8 cellular contexts compared by ENCODE assay signal in the genomic region with DNA sequence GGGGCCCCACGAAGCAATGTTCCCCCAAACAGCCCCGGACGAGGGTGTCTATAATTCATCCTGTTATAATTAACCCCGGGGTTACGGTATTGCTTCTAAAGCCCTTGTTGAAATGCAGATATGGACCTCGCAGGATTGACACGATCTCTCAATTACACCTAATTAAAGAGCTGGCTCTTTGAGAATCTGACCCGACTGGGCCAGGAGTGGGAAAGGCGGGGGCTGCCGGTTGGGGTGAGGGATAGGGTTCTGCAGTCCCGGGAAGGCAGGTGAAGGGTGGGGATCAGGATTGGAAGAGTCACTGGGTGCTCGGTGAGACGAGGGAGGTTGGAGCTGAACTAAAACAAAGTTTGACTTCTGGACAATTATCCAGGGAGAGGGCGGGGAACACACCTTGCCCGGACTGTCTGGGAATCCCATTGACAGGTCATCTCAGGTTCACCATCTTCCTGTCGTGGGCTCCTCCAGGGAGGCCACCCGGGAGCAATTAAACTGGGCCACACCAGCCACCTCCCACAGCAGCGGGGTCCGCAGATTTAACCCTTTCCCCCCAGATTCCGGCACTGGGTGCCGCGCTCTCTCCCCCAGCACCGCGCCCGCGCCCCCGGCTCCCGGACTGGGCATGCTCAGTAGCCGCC. TPM values are rescaled to one million over a fixed set of nuclear protein-coding genes. Genes with fewer than 3 reads are reported as not detected.
A peak's percentile ranks its signal among the peaks of the same experiment; 100 is the strongest.
DNase-seq lines count a peak whose midpoint lies in the region; ATAC-seq, FAIRE-seq and TF ChIP-seq lines count a peak whose summit lies in the region.

No MANE protein-coding gene starts in this region.

- FAIRE-seq in A549 (lab: Jason Lieb, UNC), result no peak

- H3K9me3 Mint-ChIP-seq in activated T-cell treated with anti-CD3 and anti-CD28 coated beads, Interleukin-2, amount 50 U/mL, for 4 hours, result no peaks in the 10 kb centered on the region
- H3K9me3 Mint-ChIP-seq in stimulated activated memory B cell treated with anti-CD40 and anti-IgM and Interleukin-4, amounts not matched to agents 10 μg/mL and 1 μg/mL and 100 μg/mL, for 72 hours, result no peaks in the 10 kb centered on the region

- no peak for TF ChIP-seq EP300 in A549 (IDR thresholded peaks at IDR 0.05)

- peak overlapping the region in 1 of 2 experiments; percentile 77; a peak in 2 of 6 replicates for H3K27ac ChIP-seq in A549
- H3K27ac ChIP-seq in right cardiac atrium (ENCODE audit: low read length), result no peak overlapping the region

- CTCF ChIA-PET in A549 (lab: Yijun Ruan, JAX), result interaction anchor here (0.8 to 1.8 kb wide), 5 partner anchors 11 to 99 kb away, joined by 3 to 6 read pairs (median 3); no protein-coding TSS in a partner anchor

- H3K4me3 Mint-ChIP-seq in activated T-cell treated with anti-CD3 and anti-CD28 coated beads, Interleukin-2, amount 50 U/mL, for 4 hours, result peak overlapping the region; percentile 78
- peak overlapping the region; percentile 85 for H3K4me3 Mint-ChIP-seq in stimulated activated memory B cell treated with anti-CD40 and anti-IgM and Interleukin-4, amounts not matched to agents 10 μg/mL and 1 μg/mL and 100 μg/mL, for 72 hours

- ATAC-seq in A549 (peak; percentile 55 to 60), GM21723 (IDR thresholded peaks at IDR 0.05; ENCODE audit: unreplicated experiment) (peak; percentile 24), right cardiac atrium (peak in 1 of 2 donors; percentile 8)
- ATAC-seq in activated T-cell treated with anti-CD3 and anti-CD28 coated beads, Interleukin-2, amount 50 U/mL, for 4 hours, result no peak
- ATAC-seq in stimulated activated memory B cell treated with anti-CD40 and anti-IgM and Interleukin-4, amounts not matched to agents 10 μg/mL and 1 μg/mL and 100 μg/mL, for 72 hours, result peak; percentile 50

- no peak overlapping the region for H3K27ac Mint-ChIP-seq in stimulated activated memory B cell treated with anti-CD40 and anti-IgM and Interleukin-4, amounts not matched to agents 10 μg/mL and 1 μg/mL and 100 μg/mL, for 72 hours

- no peak for TF ChIP-seq POLR2A in A549 (IDR thresholded peaks at IDR 0.05; ENCODE audit: low read length)

- peaks cover 82% of the 10 kb centered on the region for H3K27me3 Mint-ChIP-seq in activated T-cell treated with anti-CD3 and anti-CD28 coated beads, Interleukin-2, amount 50 U/mL, for 4 hours (ENCODE audit: low read depth)
- peaks cover 81% of the 10 kb centered on the region for H3K27me3 Mint-ChIP-seq in stimulated activated memory B cell treated with anti-CD40 and anti-IgM and Interleukin-4, amounts not matched to agents 10 μg/mL and 1 μg/mL and 100 μg/mL, for 72 hours

- H3K4me1 ChIP-seq in A549 (peaks cover 9% of the 10 kb centered on the region; the same call in 1 of the 3 replicates), right cardiac atrium (ENCODE audit: control insufficient read depth, insufficient read depth, low read length) (no peaks in the 10 kb centered on the region)

- H3K9me3 ChIP-seq in A549, result no peaks in the 10 kb centered on the region
- H3K9me3 ChIP-seq in right cardiac atrium (ENCODE audit: control insufficient read depth, low read length), result no peaks in the 10 kb centered on the region

- peaks cover 30% of the 10 kb centered on the region for H3K4me1 Mint-ChIP-seq in activated T-cell treated with anti-CD3 and anti-CD28 coated beads, Interleukin-2, amount 50 U/mL, for 4 hours (ENCODE audit: low read depth)
- peaks cover 27% of the 10 kb centered on the region for H3K4me1 Mint-ChIP-seq in stimulated activated memory B cell treated with anti-CD40 and anti-IgM and Interleukin-4, amounts not matched to agents 10 μg/mL and 1 μg/mL and 100 μg/mL, for 72 hours

- peak overlapping the region; percentile 97 for H3K4me2 ChIP-seq in A549

- H3K36me3 Mint-ChIP-seq in activated T-cell treated with anti-CD3 and anti-CD28 coated beads, Interleukin-2, amount 50 U/mL, for 4 hours (ENCODE audit: insufficient read depth), result no peaks in the 10 kb centered on the region
- no peaks in the 10 kb centered on the region for H3K36me3 Mint-ChIP-seq in stimulated activated memory B cell treated with anti-CD40 and anti-IgM and Interleukin-4, amounts not matched to agents 10 μg/mL and 1 μg/mL and 100 μg/mL, for 72 hours

- 1% methylated on average over 10 of the region's 29 CpGs for whole genome bisulfite sequencing in A549 (ENCODE audit: missing lambda C conversion rate)
- 1% methylated on average over 29 of the region's 29 CpGs for WGBS in right cardiac atrium

- intact Hi-C loops in right cardiac atrium (cut with DNase I), result no loop called here

- peak in 1 of 2 experiments; percentile 17 for DNase-seq in A549 (ENCODE audit: low read depth in 1 of 2, low spot score in 1 of 2)
- DNase-seq in activated T-cell treated with anti-CD3 and anti-CD28 coated beads, Interleukin-2, amount 50 U/mL, for 4 hours, result no peak
- no peak for DNase-seq in right cardiac atrium
- no peak for DNase-seq in effector CD4-positive, alpha-beta T cell
- DNase-seq in NCI-H1048 (lab: John Stamatoyannopoulos, UW), result no peak
- no peak for DNase-seq in ureter (ENCODE audit: low spot score)

- POLR2A ChIA-PET in A549 (lab: Yijun Ruan, JAX), result no interaction called here

- no peaks in the 10 kb centered on the region for H3K27me3 ChIP-seq in right cardiac atrium (ENCODE audit: control insufficient read depth, insufficient read depth)

- H3K4me3 ChIP-seq in A549 (peak overlapping the region; percentile 61), right cardiac atrium (ENCODE audit: low read length) (peak overlapping the region; percentile 50)

- no peak for TF ChIP-seq CTCF in A549 (IDR thresholded peaks at IDR 0.05)

- no peak for TF ChIP-seq RAD21 in A549 (conservative IDR thresholded peaks at IDR 0.05 in 1 of 2, IDR thresholded peaks at IDR 0.05 in 1 of 2)

TF ChIP-seq in A549, 52 proteins besides CTCF, POLR2A, EP300 and RAD21 (continues in another document):
- TF ChIP-seq, protein P1, sequence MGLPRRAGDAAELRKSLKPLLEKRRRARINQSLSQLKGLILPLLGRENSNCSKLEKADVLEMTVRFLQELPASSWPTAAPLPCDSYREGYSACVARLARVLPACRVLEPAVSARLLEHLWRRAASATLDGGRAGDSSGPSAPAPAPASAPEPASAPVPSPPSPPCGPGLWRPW (IDR thresholded peaks at IDR 0.05), result no peak
- no peak for TF ChIP-seq JUN (IDR thresholded peaks at IDR 0.05)
- no peak for TF ChIP-seq BHLHE40 (IDR thresholded peaks at IDR 0.05; ENCODE audit: low read depth, low read length)
- TF ChIP-seq FOSL2 (IDR thresholded peaks at IDR 0.05), result no peak
- TF ChIP-seq FOSL2 (CRISPR knock-in tag; IDR thresholded peaks at IDR 0.05), result no peak
- no peak for TF ChIP-seq ZFP36 (IDR thresholded peaks at IDR 0.05; ENCODE audit: borderline replicate concordance, partially characterized antibody)
- TF ChIP-seq KDM5A (IDR thresholded peaks at IDR 0.05), result no peak
- TF ChIP-seq RFX5 (IDR thresholded peaks at IDR 0.05), result no peak
- TF ChIP-seq CHD4 (IDR thresholded peaks at IDR 0.05; ENCODE audit: borderline replicate concordance), result no peak
- no peak for TF ChIP-seq JUNB (IDR thresholded peaks at IDR 0.05)
- no peak for TF ChIP-seq GATA3 (IDR thresholded peaks at IDR 0.05; ENCODE audit: borderline replicate concordance)
- TF ChIP-seq, protein P2, sequence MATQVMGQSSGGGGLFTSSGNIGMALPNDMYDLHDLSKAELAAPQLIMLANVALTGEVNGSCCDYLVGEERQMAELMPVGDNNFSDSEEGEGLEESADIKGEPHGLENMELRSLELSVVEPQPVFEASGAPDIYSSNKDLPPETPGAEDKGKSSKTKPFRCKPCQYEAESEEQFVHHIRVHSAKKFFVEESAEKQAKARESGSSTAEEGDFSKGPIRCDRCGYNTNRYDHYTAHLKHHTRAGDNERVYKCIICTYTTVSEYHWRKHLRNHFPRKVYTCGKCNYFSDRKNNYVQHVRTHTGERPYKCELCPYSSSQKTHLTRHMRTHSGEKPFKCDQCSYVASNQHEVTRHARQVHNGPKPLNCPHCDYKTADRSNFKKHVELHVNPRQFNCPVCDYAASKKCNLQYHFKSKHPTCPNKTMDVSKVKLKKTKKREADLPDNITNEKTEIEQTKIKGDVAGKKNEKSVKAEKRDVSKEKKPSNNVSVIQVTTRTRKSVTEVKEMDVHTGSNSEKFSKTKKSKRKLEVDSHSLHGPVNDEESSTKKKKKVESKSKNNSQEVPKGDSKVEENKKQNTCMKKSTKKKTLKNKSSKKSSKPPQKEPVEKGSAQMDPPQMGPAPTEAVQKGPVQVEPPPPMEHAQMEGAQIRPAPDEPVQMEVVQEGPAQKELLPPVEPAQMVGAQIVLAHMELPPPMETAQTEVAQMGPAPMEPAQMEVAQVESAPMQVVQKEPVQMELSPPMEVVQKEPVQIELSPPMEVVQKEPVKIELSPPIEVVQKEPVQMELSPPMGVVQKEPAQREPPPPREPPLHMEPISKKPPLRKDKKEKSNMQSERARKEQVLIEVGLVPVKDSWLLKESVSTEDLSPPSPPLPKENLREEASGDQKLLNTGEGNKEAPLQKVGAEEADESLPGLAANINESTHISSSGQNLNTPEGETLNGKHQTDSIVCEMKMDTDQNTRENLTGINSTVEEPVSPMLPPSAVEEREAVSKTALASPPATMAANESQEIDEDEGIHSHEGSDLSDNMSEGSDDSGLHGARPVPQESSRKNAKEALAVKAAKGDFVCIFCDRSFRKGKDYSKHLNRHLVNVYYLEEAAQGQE (IDR thresholded peaks at IDR 0.05), result no peak
- no peak for TF ChIP-seq EHF (CRISPR knock-in tag; IDR thresholded peaks at IDR 0.05)
- TF ChIP-seq FOXS1 (CRISPR knock-in tag; IDR thresholded peaks at IDR 0.05), result no peak

RNA-seq across cellular contexts. Expression of a gene that starts 0.4 kb away (rescaled TPM):
- polyA plus RNA-seq in A549 (2011; rRNA removed) (0.04 and 0.09 TPM in 2 replicates), A549 (2017; fragmentation: RNase III; extraction: RNeasy Plus Mini Kit Qiagen cat#74134 plus additional on column Dnase treatment) (0.05 to 0.16 TPM (median 0.08 TPM) in 3 replicates), right cardiac atrium (5.7 TPM)
- polyA plus RNA-seq in A549 (2012; cell fraction: cytosol; rRNA removed), result 0.03 and 0.07 TPM in 2 replicates
- polyA plus RNA-seq in A549 (2012; cell fraction: nucleus; rRNA removed), result 0.05 TPM in 1 of 2 replicates, not detected in the other
- not detected in 2 replicates for polyA minus RNA-seq in A549 (2011; rRNA and poly(A)+ RNA removed)
- total RNA-seq in activated T-cell treated with anti-CD3 and anti-CD28 coated beads, Interleukin-2, amount 50 U/mL, for 4 hours, result not detected
- total RNA-seq in right cardiac atrium (10 to 100 TPM in 3 of 4 donors, 1 to 10 TPM in 1; 7.9 to 12.6 (median 10.9) TPM), ureter (0.39 TPM)

RNA-seq across cellular contexts. Expression of a gene that starts 25.0 kb away (rescaled TPM):
- polyA plus RNA-seq in A549 (2011; rRNA removed) (7.1 and 10.8 TPM in 2 replicates), A549 (2017; fragmentation: RNase III; extraction: RNeasy Plus Mini Kit Qiagen cat#74134 plus additional on column Dnase treatment) (6.5 to 7.7 TPM (median 7.6 TPM) in 3 replicates), right cardiac atrium (3.1 TPM)
- 1.5 and 1.7 TPM in 2 replicates for polyA plus RNA-seq in A549 (2012; cell fraction: cytosol; rRNA removed)
- polyA plus RNA-seq in A549 (2012; cell fraction: nucleus; rRNA removed), result 0.85 and 1.5 TPM in 2 replicates
- 5.7 TPM in 2 replicates for polyA minus RNA-seq in A549 (2011; rRNA and poly(A)+ RNA removed)
- 10 to 100 TPM; 17.8 to 22.2 (median 20.8) TPM for total RNA-seq in activated T-cell treated with anti-CD3 and anti-CD28 coated beads, Interleukin-2, amount 50 U/mL, for 4 hours
- total RNA-seq in right cardiac atrium (1 to 10 TPM; 6.3 to 8.3 (median 7.4) TPM), ureter (13.1 TPM)

Comparison
In these comparisons a context has a peak if more than half of its experiments do, and no peak if none do; other contexts are left out.
1. ATAC-seq: peak in A549 (2 of 2), GM21723 (single experiment) and stimulated activated memory B cell treated with anti-CD40 and anti-IgM and Interleukin-4, amounts not matched to agents 10 μg/mL and 1 μg/mL and 100 μg/mL, for 72 hours (single experiment); none in activated T-cell treated with anti-CD3 and anti-CD28 coated beads, Interleukin-2, amount 50 U/mL, for 4 hours (0 of 2).